Comparison of ENCODE assay signal across 11 cellular contexts in the genomic region with DNA sequence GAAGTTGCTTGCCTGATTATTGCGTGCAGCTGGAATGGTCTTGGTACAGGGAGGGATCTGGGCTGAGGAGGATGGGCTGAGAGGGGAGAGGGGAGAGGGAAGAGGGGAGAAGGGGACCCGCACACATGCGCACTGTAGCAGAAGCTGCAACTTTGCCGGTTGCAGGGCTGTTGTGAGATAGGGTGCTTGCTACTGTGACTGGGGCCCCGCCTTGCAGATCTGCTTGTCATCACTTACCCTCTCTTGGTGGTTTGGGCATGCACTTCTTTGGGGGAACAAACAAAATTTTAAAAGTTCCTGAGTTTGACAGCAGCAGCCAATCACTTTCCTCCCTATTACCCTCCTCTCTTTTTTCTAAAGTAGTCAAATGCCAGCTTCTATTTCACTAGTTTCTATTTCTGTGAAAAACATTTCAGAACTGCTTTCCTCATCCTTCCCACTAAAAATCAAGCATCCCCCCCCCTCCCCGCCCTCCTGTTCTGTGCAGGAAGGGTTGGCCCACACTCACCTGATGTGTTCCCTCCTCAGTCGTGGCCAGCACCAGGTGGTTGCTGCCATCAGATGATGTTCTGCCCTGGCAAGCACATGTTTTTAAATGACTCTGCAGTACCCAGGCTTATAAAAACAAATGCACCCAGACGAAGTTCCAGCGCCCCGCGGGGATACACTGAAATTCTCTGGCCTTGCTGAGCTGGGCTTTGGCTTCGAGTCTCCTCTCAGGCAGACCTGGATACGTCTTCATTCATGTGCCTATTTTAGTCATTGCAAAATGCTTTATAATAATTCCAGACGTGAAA.
DNase-seq lines count a peak whose midpoint lies in the region; ATAC-seq, FAIRE-seq and TF ChIP-seq lines count a peak whose summit lies in the region.
"Had no signal": no experiment of that assay in that cellular context is flagged by ENCODE, and none has a peak within 500 bp of the region (broad histone marks: within the 10 kb centered on the region; RNA-seq: fewer than 3 reads in every experiment).

No MANE protein-coding gene starts in this region.

- POLR2A ChIA-PET in Panc1 (lab: Charles Lee): no interaction called here
- POLR2A ChIA-PET in H1 (lab: Charles Lee; ENCODE audit: partially characterized antibody): no interaction called here

- H3K79me1 ChIP-seq in H1 (ENCODE audit: low read depth, low read length): no peaks in the 10 kb centered on the region

- intact Hi-C loops in Panc1 (cut with micrococcal nuclease; ENCODE audit: unreplicated experiment): loop anchor here (5.0 kb wide), 2 partner anchors 295 to 385 kb away; no protein-coding TSS in a partner anchor

- H3K4ac ChIP-seq in H1 (replicated peaks; ENCODE audit: insufficient read length, low read depth, low read length): no peak overlapping the region

- no peak overlapping the region for H3K9ac ChIP-seq in H1 (replicated peaks in 1 of 4; ENCODE audit: extremely low read depth in 1 of 4, low read depth in 3 of 4, low read length in 3 of 4)

- H2AFZ ChIP-seq in H1 (ENCODE audit: low read length): no peak overlapping the region

- no peak overlapping the region for H2AK5ac ChIP-seq in H1 (ENCODE audit: low read depth, low read length)

- no peak for TF ChIP-seq RAD21 in H1 (IDR thresholded peaks at IDR 0.05 in 1 of 2, conservative IDR thresholded peaks at IDR 0.05 in 1 of 2; ENCODE audit: low read depth in 2 of 2, low read length in 2 of 2)

- no peak overlapping the region; the same call in 1 of the 2 replicates for H2BK5ac ChIP-seq in H1 (ENCODE audit: low read depth, low read length)

- H3K23ac ChIP-seq in H1 (ENCODE audit: insufficient read length): no peak overlapping the region

- TF ChIP-seq POLR2A in H1 (IDR thresholded peaks at IDR 0.05; ENCODE audit: control extremely low read depth in 1 of 2, low read depth in 2 of 2, low read length in 2 of 2): no peak

- peaks cover 0 to 1% of the 10 kb centered on the region in 2 donors for H3K9me3 Mint-ChIP-seq in stimulated activated naive B cell treated with anti-CD40 and anti-IgM and Interleukin-4, amounts not matched to agents 10 μg/mL and 1 μg/mL and 100 μg/mL, for 72 hours
- H3K9me3 Mint-ChIP-seq: naive thymus-derived CD8-positive, alpha-beta T cell had no signal

- H2BK20ac ChIP-seq in H1 (ENCODE audit: low read length): peak overlapping the region; percentile 26; the same call in 1 of the 2 replicates

- H3K4me3 Mint-ChIP-seq in stimulated activated naive B cell treated with anti-CD40 and anti-IgM and Interleukin-4, amounts not matched to agents 10 μg/mL and 1 μg/mL and 100 μg/mL, for 72 hours: peak overlapping the region in 1 of 2 donors; percentile 5
- H3K4me3 Mint-ChIP-seq: naive thymus-derived CD8-positive, alpha-beta T cell had no signal

- no peak overlapping the region for H3K14ac ChIP-seq in H1 (ENCODE audit: insufficient read length)

- no peak overlapping the region for H3K4me2 ChIP-seq in H1 (ENCODE audit: insufficient read depth in 1 of 2, low read depth in 2 of 2, low read length in 2 of 2)

- H3K36me3 Mint-ChIP-seq in stimulated activated naive B cell treated with anti-CD40 and anti-IgM and Interleukin-4, amounts not matched to agents 10 μg/mL and 1 μg/mL and 100 μg/mL, for 72 hours: no peaks in the 10 kb centered on the region
- H3K36me3 Mint-ChIP-seq: naive thymus-derived CD8-positive, alpha-beta T cell had no signal

- TF ChIP-seq CTCF in Panc1 (IDR thresholded peaks at IDR 0.05) (no peak), H1 (IDR thresholded peaks at IDR 0.05; ENCODE audit: control extremely low read depth in 1 of 3, insufficient read depth in 1 of 3, low read depth in 1 of 3, low read length in 3 of 3) (no peak), foreskin keratinocyte (conservative IDR thresholded peaks at IDR 0.05) (no peak)

- H3K27ac ChIP-seq in Panc1 (ENCODE audit: low read length) (peak overlapping the region; percentile 85; the same call in 1 of the 2 replicates), H1 (ENCODE audit: low read depth, low read length) (no peak overlapping the region), foreskin keratinocyte (no peak overlapping the region)

- peak in 2 of 3 experiments; percentile 32 to 37 for DNase-seq in NCI-H1417 (lab: John Stamatoyannopoulos, UW)
- no peak for DNase-seq in NCI-H1417 treated with DMSO at 0.1 percent for 48 hours (lab: John Stamatoyannopoulos, UW)
- DNase-seq in Panc1 (ENCODE audit: low read depth, low spot score): no peak
- DNase-seq in H1 (ENCODE audit: low read depth in 1 of 2, low spot score in 2 of 2): no peak
- no peak for DNase-seq in stimulated activated naive B cell treated with anti-CD40 and anti-IgM and Interleukin-4, amounts not matched to agents 10 μg/mL and 1 μg/mL and 100 μg/mL, for 72 hours
- no peak for DNase-seq in foreskin keratinocyte
- DNase-seq in effector CD8-positive, alpha-beta T cell (lab: John Stamatoyannopoulos, UW): no peak
- DNase-seq in A172 (ENCODE audit: low spot score): no peak
- DNase-seq: islet precursor cell had no signal

- peak; percentile 29; the same call in 1 of the 2 replicates for ATAC-seq in Panc1
- ATAC-seq in stimulated activated naive B cell treated with anti-CD40 and anti-IgM and Interleukin-4, amounts not matched to agents 10 μg/mL and 1 μg/mL and 100 μg/mL, for 72 hours (replicated peaks): peak; percentile 84 to 88
- no peak for ATAC-seq in foreskin keratinocyte
- ATAC-seq: naive thymus-derived CD8-positive, alpha-beta T cell had no signal

- H2BK12ac ChIP-seq in H1 (ENCODE audit: low read depth, low read length): peak overlapping the region; percentile 82; the same call in 1 of the 2 replicates

- H3K9me3 ChIP-seq in Panc1 (ENCODE audit: control insufficient read depth, insufficient read depth, low read depth, low read length): no peaks in the 10 kb centered on the region
- no peaks in the 10 kb centered on the region for H3K9me3 ChIP-seq in H1 (ENCODE audit: insufficient read depth in 2 of 2, low read depth in 1 of 2, low read length in 1 of 2)

- no peak overlapping the region for H4K8ac ChIP-seq in H1 (ENCODE audit: extremely low read depth, insufficient read depth, low read length)

- no peaks in the 10 kb centered on the region for H3K79me2 ChIP-seq in H1 (ENCODE audit: control insufficient read depth in 1 of 2, insufficient read depth in 2 of 2, low read length in 2 of 2)

- peak overlapping the region; percentile 9 for H3K27ac Mint-ChIP-seq in stimulated activated naive B cell treated with anti-CD40 and anti-IgM and Interleukin-4, amounts not matched to agents 10 μg/mL and 1 μg/mL and 100 μg/mL, for 72 hours

- WGBS in H1 (ENCODE audit: extremely low coverage in 1 of 2, insufficient coverage in 1 of 2, insufficient read length in 1 of 2, insufficient replicate concordance in 2 of 2, low coverage in 1 of 2, low lambda C conversion rate in 2 of 2, missing lambda C conversion rate in 1 of 2), 2 experiments: 90% methylated on average over 13 of the region's 14 CpGs; no CpG with 5 or more reads in 1 of the 2 experiments

- no peak overlapping the region for H3K18ac ChIP-seq in H1 (ENCODE audit: extremely low read depth, low read length)

- no peak for TF ChIP-seq EP300 in H1 (IDR thresholded peaks at IDR 0.05; ENCODE audit: borderline replicate concordance in 1 of 2, low read depth in 2 of 2, low read length in 2 of 2)

- no peaks in the 10 kb centered on the region for H3K27me3 ChIP-seq in Panc1 (ENCODE audit: control insufficient read depth, insufficient read depth, low read length)
- no peaks in the 10 kb centered on the region for H3K27me3 ChIP-seq in H1 (replicated peaks in 1 of 4; ENCODE audit: control insufficient read depth in 3 of 4, extremely low read depth in 1 of 4, insufficient read depth in 3 of 4, low read length in 3 of 4)
- no peaks in the 10 kb centered on the region for H3K27me3 ChIP-seq in foreskin keratinocyte

- no peak overlapping the region for H2BK15ac ChIP-seq in H1 (ENCODE audit: low read length)

- no peak overlapping the region for H4K91ac ChIP-seq in H1 (replicated peaks; ENCODE audit: insufficient read length, low read length)

- H3K27me3 Mint-ChIP-seq in stimulated activated naive B cell treated with anti-CD40 and anti-IgM and Interleukin-4, amounts not matched to agents 10 μg/mL and 1 μg/mL and 100 μg/mL, for 72 hours: peaks cover 0 to 5% of the 10 kb centered on the region in 2 donors

- H3K56ac ChIP-seq in H1 (replicated peaks; ENCODE audit: insufficient read length, low read depth, low read length): no peak overlapping the region

- BruUV-seq in Panc1 (replicated peaks; lab: Mats Ljungman, UMichigan): no TSS peak

- peaks cover 36% of the 10 kb centered on the region for H3K4me1 ChIP-seq in Panc1 (ENCODE audit: control insufficient read depth, insufficient read depth, low read length)
- peaks cover 0 to 3% (median 1%) of the 10 kb centered on the region in 4 experiments; a peak in 2 of 7 replicates for H3K4me1 ChIP-seq in H1 (replicated peaks in 1 of 4; ENCODE audit: control insufficient read depth in 3 of 4, insufficient read depth in 4 of 4, low read length in 3 of 4)
- peaks cover 13% of the 10 kb centered on the region for H3K4me1 ChIP-seq in foreskin keratinocyte

- H3K36me3 ChIP-seq in Panc1 (ENCODE audit: control insufficient read depth, insufficient read depth, low read length): no peaks in the 10 kb centered on the region
- H3K36me3 ChIP-seq in H1 (ENCODE audit: control insufficient read depth in 2 of 4, insufficient read depth in 4 of 4, low read length in 3 of 4): no peaks in the 10 kb centered on the region

- H4K5ac ChIP-seq in H1 (ENCODE audit: insufficient read length, low read depth, low read length): no peak overlapping the region

- FAIRE-seq in H1 (lab: Jason Lieb, UNC): no peak
- FAIRE-seq: A204.1 had no signal

- peaks cover 39 to 52% of the 10 kb centered on the region in 2 donors for H3K4me1 Mint-ChIP-seq in stimulated activated naive B cell treated with anti-CD40 and anti-IgM and Interleukin-4, amounts not matched to agents 10 μg/mL and 1 μg/mL and 100 μg/mL, for 72 hours

- no peaks in the 10 kb centered on the region for H3K23me2 ChIP-seq in H1 (ENCODE audit: low read depth, low read length)

- H4K20me1 ChIP-seq in H1 (replicated peaks in 1 of 2; ENCODE audit: control insufficient read depth in 1 of 2, insufficient read depth in 2 of 2, low read length in 2 of 2): no peaks in the 10 kb centered on the region

- in situ Hi-C loops in Panc1 (cut with HindIII; ENCODE audit: low pct_unique_long_range_greater_than_20kb, low sequenced_read_pairs): no loop called here

- H3K4me3 ChIP-seq in Panc1 (ENCODE audit: low read depth in 2 of 2, low read length in 2 of 2) (no peak overlapping the region), H1 (ENCODE audit: extremely low read depth in 1 of 4, insufficient read depth in 2 of 4, low read depth in 3 of 4, low read length in 4 of 4) (no peak overlapping the region)

- H2BK120ac ChIP-seq in H1 (replicated peaks; ENCODE audit: low read depth, low read length): no peak overlapping the region

- CTCF ChIA-PET in Panc1 (lab: Charles Lee) (no interaction called here), H1 (lab: Charles Lee; ENCODE audit: partially characterized antibody) (interaction anchor here (0.7 to 1.3 kb wide), 4 partner anchors 9 to 150 kb away, joined by 3 to 4 read pairs (median 3); no protein-coding TSS in a partner anchor)

TF ChIP-seq in H1, 55 proteins besides CTCF, POLR2A, EP300 and RAD21 (continues in another document):
- TF ChIP-seq GTF2F1 (IDR thresholded peaks at IDR 0.05; ENCODE audit: borderline replicate concordance, low read depth, low read length): no peak
- no peak for TF ChIP-seq POU5F1 (IDR thresholded peaks at IDR 0.05; ENCODE audit: low read depth, low read length)
- TF ChIP-seq CEBPB (IDR thresholded peaks at IDR 0.05; ENCODE audit: low read depth, low read length): no peak

Comparison
In these comparisons a context has a peak if more than half of its experiments do, and no peak if none do; other contexts are left out.
1. DNase-seq: peak in NCI-H1417 (2 of 3); none in NCI-H1417 treated with DMSO at 0.1 percent for 48 hours (single experiment), Panc1 (single experiment), H1 (0 of 2), stimulated activated naive B cell treated with anti-CD40 and anti-IgM and Interleukin-4, amounts not matched to agents 10 μg/mL and 1 μg/mL and 100 μg/mL, for 72 hours (single experiment), foreskin keratinocyte (0 of 2), effector CD8-positive, alpha-beta T cell (single experiment) and A172 (single experiment).